In the genomic region with DNA sequence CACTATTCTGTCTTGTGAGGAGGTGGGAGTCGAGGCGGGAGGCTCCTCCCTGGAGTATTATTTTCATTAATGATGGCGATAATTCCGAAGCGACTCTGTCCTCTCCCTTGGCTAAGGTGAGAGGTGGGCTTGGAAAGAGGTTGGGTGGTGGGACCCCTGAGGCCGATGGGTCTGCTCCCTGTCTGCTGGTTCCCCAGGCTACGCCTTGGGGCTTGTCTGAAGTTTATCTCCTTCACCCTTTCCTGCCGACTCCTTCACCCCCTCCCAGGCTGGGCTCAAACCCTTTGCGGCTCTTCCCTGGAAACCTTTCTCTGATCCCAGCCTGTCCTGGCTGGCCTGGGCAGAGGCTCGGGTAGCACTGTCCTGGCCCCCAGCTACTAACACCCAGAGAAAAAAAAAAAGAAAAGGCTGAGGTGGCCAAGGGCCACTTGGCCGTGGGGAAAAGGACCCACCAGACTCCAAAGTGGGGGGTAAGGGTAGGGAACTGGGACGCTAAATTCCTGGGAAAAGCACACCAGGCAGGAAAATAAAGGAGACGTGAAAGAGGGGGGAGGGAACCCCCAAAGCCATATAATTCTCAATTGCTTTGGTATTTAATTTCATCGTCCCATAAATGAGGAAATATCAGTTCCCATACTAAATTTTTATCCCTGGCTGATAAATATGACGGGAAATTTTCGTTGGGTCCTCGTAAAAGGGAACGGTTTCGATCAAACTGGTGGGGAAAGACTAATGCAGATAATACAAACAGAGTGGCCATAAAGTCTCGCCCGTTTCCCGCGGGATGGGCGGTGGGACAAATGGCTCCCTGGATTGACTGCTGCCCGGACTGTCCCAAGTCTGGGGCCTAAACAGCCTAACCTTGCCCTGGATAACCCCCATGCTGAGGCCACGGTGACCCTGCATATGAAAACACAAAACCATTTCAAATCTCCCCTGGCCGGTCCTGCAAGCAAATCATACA, we compare ENCODE assay signal across 20 cellular contexts. TPM values are rescaled to one million over a fixed set of nuclear protein-coding genes. Genes with fewer than 3 reads are reported as not detected.
DNase-seq lines count a peak whose midpoint lies in the region; ATAC-seq, FAIRE-seq and TF ChIP-seq lines count a peak whose summit lies in the region.
"Had no signal": no experiment of that assay in that cellular context is flagged by ENCODE, and none has a peak within 500 bp of the region (broad histone marks: within the 10 kb centered on the region; RNA-seq: fewer than 3 reads in every experiment).

No MANE protein-coding gene starts in this region.

- peak overlapping the region; percentile 15 for H3K27ac Mint-ChIP-seq in activated CD8-positive, alpha-beta memory T cell treated with anti-CD3 and anti-CD28 coated beads, Interleukin-2, amount 10 ng/mL, durations not matched to agents 7 days and 5 days
- peak overlapping the region; percentile 22 to 36 for H3K27ac Mint-ChIP-seq in T-cell
- peak overlapping the region; percentile 85 for H3K27ac Mint-ChIP-seq in stimulated activated naive B cell treated with anti-CD40 and anti-IgM and Interleukin-4, amounts not matched to agents 10 μg/mL and 1 μg/mL and 100 μg/mL, for 72 hours
- H3K27ac Mint-ChIP-seq in activated CD4-positive, alpha-beta T cell treated with anti-CD3 and anti-CD28 coated beads, Interleukin-2, amount 10 ng/mL, durations not matched to agents 7 days and 5 days, result no peak overlapping the region

- H3K79me2 ChIP-seq in MM.1S (ENCODE audit: low read length), result no peaks in the 10 kb centered on the region

- H3K27me3 ChIP-seq in MM.1S (replicated peaks; ENCODE audit: insufficient read depth, low read length), result peaks cover 96% of the 10 kb centered on the region

- H3K9ac ChIP-seq in kidney (ENCODE audit: low read length in 2 of 2) (peak overlapping the region in 1 of 2 donors; percentile 77), MM.1S (ENCODE audit: low read length) (no peak overlapping the region)

- CTCF ChIA-PET in activated CD8-positive, alpha-beta memory T cell treated with anti-CD3 and anti-CD28 coated beads, Interleukin-2, amount 10 ng/mL, durations not matched to agents 7 days and 5 days (lab: Charles Lee), result no interaction called here
- CTCF ChIA-PET in T-cell (lab: Charles Lee), result no interaction called here
- CTCF ChIA-PET in activated CD4-positive, alpha-beta T cell treated with anti-CD3 and anti-CD28 coated beads, Interleukin-2, amount 10 ng/mL, durations not matched to agents 7 days and 5 days (lab: Charles Lee), result no interaction called here

- no peaks in the 10 kb centered on the region for H3K9me3 Mint-ChIP-seq in activated CD8-positive, alpha-beta memory T cell treated with anti-CD3 and anti-CD28 coated beads, Interleukin-2, amount 10 ng/mL, durations not matched to agents 7 days and 5 days (ENCODE audit: low read depth)
- no peaks in the 10 kb centered on the region for H3K9me3 Mint-ChIP-seq in T-cell
- peaks cover 0 to 2% of the 10 kb centered on the region in 2 donors for H3K9me3 Mint-ChIP-seq in stimulated activated naive B cell treated with anti-CD40 and anti-IgM and Interleukin-4, amounts not matched to agents 10 μg/mL and 1 μg/mL and 100 μg/mL, for 72 hours
- no peaks in the 10 kb centered on the region for H3K9me3 Mint-ChIP-seq in activated CD4-positive, alpha-beta T cell treated with anti-CD3 and anti-CD28 coated beads, Interleukin-2, amount 10 ng/mL, durations not matched to agents 7 days and 5 days

- H3K4me1 ChIP-seq in kidney (ENCODE audit: control insufficient read depth in 1 of 2, insufficient read depth in 1 of 2, low read depth in 1 of 2, low read length in 2 of 2), result peaks cover 0 to 12% of the 10 kb centered on the region in 2 donors
- H3K4me1 ChIP-seq in MM.1S (ENCODE audit: low read length), result peaks cover 3% of the 10 kb centered on the region; the same call in 1 of the 2 replicates

- no peak overlapping the region for H2AFZ ChIP-seq in MM.1S (ENCODE audit: low read length)

- no peak for FAIRE-seq in kidney (lab: Jason Lieb, UNC)

- intact Hi-C loops in kidney (cut with DNase I), result no loop called here

- H3K4me3 ChIP-seq in kidney (ENCODE audit: low read length in 2 of 2) (peak overlapping the region; percentile 16 to 45), MM.1S (ENCODE audit: low read length) (no peak overlapping the region)
- H3K4me3 ChIP-seq: coronary artery, HAP-1, lung, upper lobe of right lung had no signal

- no peaks in the 10 kb centered on the region for H3K36me3 Mint-ChIP-seq in activated CD8-positive, alpha-beta memory T cell treated with anti-CD3 and anti-CD28 coated beads, Interleukin-2, amount 10 ng/mL, durations not matched to agents 7 days and 5 days
- H3K36me3 Mint-ChIP-seq in T-cell, result no peaks in the 10 kb centered on the region
- peaks cover 5 to 11% of the 10 kb centered on the region in 2 donors for H3K36me3 Mint-ChIP-seq in stimulated activated naive B cell treated with anti-CD40 and anti-IgM and Interleukin-4, amounts not matched to agents 10 μg/mL and 1 μg/mL and 100 μg/mL, for 72 hours
- no peaks in the 10 kb centered on the region for H3K36me3 Mint-ChIP-seq in activated CD4-positive, alpha-beta T cell treated with anti-CD3 and anti-CD28 coated beads, Interleukin-2, amount 10 ng/mL, durations not matched to agents 7 days and 5 days (ENCODE audit: low read depth)

- H3K9me3 ChIP-seq in kidney (ENCODE audit: control insufficient read depth in 1 of 2, low read length in 2 of 2) (no peaks in the 10 kb centered on the region), MM.1S (replicated peaks; ENCODE audit: insufficient read depth, low read length) (no peaks in the 10 kb centered on the region)
- H3K9me3 ChIP-seq: HAP-1, upper lobe of right lung had no signal

- H3K36me3 ChIP-seq in kidney (ENCODE audit: control insufficient read depth in 1 of 2, insufficient read depth in 2 of 2, low read length in 2 of 2), result no peaks in the 10 kb centered on the region
- H3K36me3 ChIP-seq in MM.1S (replicated peaks; ENCODE audit: insufficient read depth, low read length), result no peaks in the 10 kb centered on the region
- H3K36me3 ChIP-seq: HAP-1, upper lobe of right lung had no signal

- no peaks in the 10 kb centered on the region for H3F3A ChIP-seq in MM.1S (ENCODE audit: insufficient read depth, low read length)

- peaks cover 12% of the 10 kb centered on the region for H3K4me1 Mint-ChIP-seq in activated CD8-positive, alpha-beta memory T cell treated with anti-CD3 and anti-CD28 coated beads, Interleukin-2, amount 10 ng/mL, durations not matched to agents 7 days and 5 days
- H3K4me1 Mint-ChIP-seq in T-cell, result peaks cover 16 to 38% (median 28%) of the 10 kb centered on the region in 3 donors
- H3K4me1 Mint-ChIP-seq in stimulated activated naive B cell treated with anti-CD40 and anti-IgM and Interleukin-4, amounts not matched to agents 10 μg/mL and 1 μg/mL and 100 μg/mL, for 72 hours, result peaks cover 13 to 32% of the 10 kb centered on the region in 2 donors
- peaks cover 17% of the 10 kb centered on the region for H3K4me1 Mint-ChIP-seq in activated CD4-positive, alpha-beta T cell treated with anti-CD3 and anti-CD28 coated beads, Interleukin-2, amount 10 ng/mL, durations not matched to agents 7 days and 5 days

- TF ChIP-seq CTCF in kidney (IDR thresholded peaks at IDR 0.05; ENCODE audit: borderline replicate concordance, extremely low read depth, insufficient read depth) (no peak), MM.1S (IDR thresholded peaks at IDR 0.05; ENCODE audit: low read length) (no peak)

- no peaks in the 10 kb centered on the region for H3K9me2 ChIP-seq in MM.1S (replicated peaks; ENCODE audit: insufficient read depth, low read length)

- H3K27me3 Mint-ChIP-seq in activated CD8-positive, alpha-beta memory T cell treated with anti-CD3 and anti-CD28 coated beads, Interleukin-2, amount 10 ng/mL, durations not matched to agents 7 days and 5 days, result peaks cover 97% of the 10 kb centered on the region
- peaks cover 86 to 92% of the 10 kb centered on the region in 2 donors for H3K27me3 Mint-ChIP-seq in T-cell
- peaks cover 83 to 95% of the 10 kb centered on the region in 2 donors for H3K27me3 Mint-ChIP-seq in stimulated activated naive B cell treated with anti-CD40 and anti-IgM and Interleukin-4, amounts not matched to agents 10 μg/mL and 1 μg/mL and 100 μg/mL, for 72 hours
- peaks cover 96% of the 10 kb centered on the region for H3K27me3 Mint-ChIP-seq in activated CD4-positive, alpha-beta T cell treated with anti-CD3 and anti-CD28 coated beads, Interleukin-2, amount 10 ng/mL, durations not matched to agents 7 days and 5 days

- no peak for DNase-seq in activated CD8-positive, alpha-beta memory T cell treated with anti-CD3 and anti-CD28 coated beads, Interleukin-2, amount 10 ng/mL, durations not matched to agents 7 days and 5 days
- DNase-seq in activated CD8-positive, alpha-beta memory T cell treated with anti-CD3 and anti-CD28 coated beads for 24 hours, result no peak
- DNase-seq in T-cell, result no peak
- no peak for DNase-seq in kidney
- no peak for DNase-seq in stimulated activated naive B cell treated with anti-CD40 and anti-IgM and Interleukin-4, amounts not matched to agents 10 μg/mL and 1 μg/mL and 100 μg/mL, for 72 hours
- no peak for DNase-seq in activated CD4-positive, alpha-beta T cell treated with anti-CD3 and anti-CD28 coated beads, Interleukin-2, amount 10 ng/mL, durations not matched to agents 7 days and 5 days
- no peak for DNase-seq in NCI-H748 (lab: John Stamatoyannopoulos, UW; ENCODE audit: unreplicated experiment)
- DNase-seq in MM.1S, result no peak
- DNase-seq: activated CD8-positive, alpha-beta memory T cell treated with anti-CD3 and anti-CD28 coated beads, Interleukin-2, amount 50 U/mL, for 48 hours; activated naive CD4-positive, alpha-beta T cell treated with Interleukin-2 at 50 U/mL for 16 hours; COR-L47; NCI-H1436; RPMI8226; stimulated activated CD4-positive, alpha-beta T cell treated with anti-CD3 and anti-CD28 coated beads, Interleukin-15, amount 100 ng/mL, for 24 hours; stimulated activated naive CD4-positive, alpha-beta T cell treated with Interleukin-2 at 50 U/mL for 16 hours; upper lobe of right lung had no signal

- no peak for ATAC-seq in activated CD8-positive, alpha-beta memory T cell treated with anti-CD3 and anti-CD28 coated beads, Interleukin-2, amount 10 ng/mL, durations not matched to agents 7 days and 5 days
- no peak for ATAC-seq in T-cell (replicated peaks in 1 of 4)
- ATAC-seq in stimulated activated naive B cell treated with anti-CD40 and anti-IgM and Interleukin-4, amounts not matched to agents 10 μg/mL and 1 μg/mL and 100 μg/mL, for 72 hours (replicated peaks), result no peak
- ATAC-seq: upper lobe of right lung had no signal

- no peak overlapping the region for H3K4me3 Mint-ChIP-seq in activated CD8-positive, alpha-beta memory T cell treated with anti-CD3 and anti-CD28 coated beads, Interleukin-2, amount 10 ng/mL, durations not matched to agents 7 days and 5 days
- H3K4me3 Mint-ChIP-seq in T-cell, result no peak overlapping the region
- H3K4me3 Mint-ChIP-seq in stimulated activated naive B cell treated with anti-CD40 and anti-IgM and Interleukin-4, amounts not matched to agents 10 μg/mL and 1 μg/mL and 100 μg/mL, for 72 hours, result peak overlapping the region; percentile 3 to 29
- no peak overlapping the region for H3K4me3 Mint-ChIP-seq in activated CD4-positive, alpha-beta T cell treated with anti-CD3 and anti-CD28 coated beads, Interleukin-2, amount 10 ng/mL, durations not matched to agents 7 days and 5 days

- no peaks in the 10 kb centered on the region; the same call in 1 of the 2 replicates for H4K20me1 ChIP-seq in MM.1S (ENCODE audit: insufficient read depth, low read length)

- H3K27ac ChIP-seq in kidney (ENCODE audit: low read depth in 2 of 2, low read length in 2 of 2) (peak overlapping the region; percentile 78 to 89), MM.1S (ENCODE audit: low read length) (no peak overlapping the region)
- H3K27ac ChIP-seq: coronary artery, upper lobe of right lung had no signal

- POLR2A ChIA-PET in T-cell (lab: Charles Lee), result no interaction called here
- POLR2A ChIA-PET in activated CD4-positive, alpha-beta T cell treated with anti-CD3 and anti-CD28 coated beads, Interleukin-2, amount 10 ng/mL, durations not matched to agents 7 days and 5 days (lab: Charles Lee), result no interaction called here

- H3K4me2 ChIP-seq in MM.1S (ENCODE audit: low read depth, low read length), result no peak overlapping the region

RNA-seq across cellular contexts. Expression of a gene that starts 2.0 kb away (rescaled TPM):
- total RNA-seq in activated CD8-positive, alpha-beta memory T cell treated with anti-CD3 and anti-CD28 coated beads, Interleukin-2, amount 10 ng/mL, durations not matched to agents 7 days and 5 days, result not detected
- total RNA-seq in T-cell (under 1 TPM in 1 of 5 donors, not detected in 4; 0.30 TPM), kidney (50.7 TPM)
- 49.7 TPM for polyA plus RNA-seq in kidney (ENCODE audit: insufficient read depth, low read depth, low replicate concordance)
- total RNA-seq in activated CD4-positive, alpha-beta T cell treated with anti-CD3 and anti-CD28 coated beads, Interleukin-2, amount 10 ng/mL, durations not matched to agents 7 days and 5 days, result not detected
- total RNA-seq: upper lobe of right lung had no signal
- polyA plus RNA-seq: lung, neural cell had no signal

RNA-seq across cellular contexts. Expression of a gene that starts 8.1 kb away (rescaled TPM):
- total RNA-seq in activated CD8-positive, alpha-beta memory T cell treated with anti-CD3 and anti-CD28 coated beads, Interleukin-2, amount 10 ng/mL, durations not matched to agents 7 days and 5 days, result not detected
- total RNA-seq in T-cell (not detected), kidney (0.76 TPM)
- 0.52 TPM for polyA plus RNA-seq in kidney (ENCODE audit: insufficient read depth, low read depth, low replicate concordance)
- not detected for total RNA-seq in activated CD4-positive, alpha-beta T cell treated with anti-CD3 and anti-CD28 coated beads, Interleukin-2, amount 10 ng/mL, durations not matched to agents 7 days and 5 days
- total RNA-seq: upper lobe of right lung had no signal
- polyA plus RNA-seq: lung, neural cell had no signal

RNA-seq across cellular contexts. Expression of a gene that starts 10.0 kb away (rescaled TPM):
- not detected for total RNA-seq in activated CD8-positive, alpha-beta memory T cell treated with anti-CD3 and anti-CD28 coated beads, Interleukin-2, amount 10 ng/mL, durations not matched to agents 7 days and 5 days
- not detected for total RNA-seq in T-cell
- 1.4 TPM for total RNA-seq in kidney
- polyA plus RNA-seq in kidney (ENCODE audit: insufficient read depth, low read depth, low replicate concordance), result 0.75 TPM
- total RNA-seq in activated CD4-positive, alpha-beta T cell treated with anti-CD3 and anti-CD28 coated beads, Interleukin-2, amount 10 ng/mL, durations not matched to agents 7 days and 5 days, result not detected
- total RNA-seq: lung, upper lobe of right lung had no signal
- polyA plus RNA-seq: lung, neural cell had no signal

RNA-seq across cellular contexts. Expression of a gene that starts 17.1 kb away (rescaled TPM):
- not detected for total RNA-seq in activated CD8-positive, alpha-beta memory T cell treated with anti-CD3 and anti-CD28 coated beads, Interleukin-2, amount 10 ng/mL, durations not matched to agents 7 days and 5 days
- not detected for total RNA-seq in T-cell
- total RNA-seq in kidney, result 16.5 TPM
- polyA plus RNA-seq in kidney (ENCODE audit: insufficient read depth, low read depth, low replicate concordance), result 11.7 TPM
- not detected for total RNA-seq in activated CD4-positive, alpha-beta T cell treated with anti-CD3 and anti-CD28 coated beads, Interleukin-2, amount 10 ng/mL, durations not matched to agents 7 days and 5 days
- total RNA-seq: lung had no signal
- polyA plus RNA-seq: neural cell had no signal

RNA-seq across cellular contexts. Expression of a gene that starts 25.9 kb away (rescaled TPM):
- total RNA-seq in activated CD8-positive, alpha-beta memory T cell treated with anti-CD3 and anti-CD28 coated beads, Interleukin-2, amount 10 ng/mL, durations not matched to agents 7 days and 5 days, result not detected
- total RNA-seq in T-cell (not detected), kidney (9.0 TPM)
- 2.1 TPM for polyA plus RNA-seq in kidney (ENCODE audit: insufficient read depth, low read depth, low replicate concordance)
- total RNA-seq in activated CD4-positive, alpha-beta T cell treated with anti-CD3 and anti-CD28 coated beads, Interleukin-2, amount 10 ng/mL, durations not matched to agents 7 days and 5 days, result not detected
- total RNA-seq: lung had no signal
- polyA plus RNA-seq: neural cell had no signal

Comparison
In these comparisons a context has a peak if more than half of its experiments do, and no peak if none do; other contexts are left out.
1. H3K4me3 Mint-ChIP-seq: peak in stimulated activated naive B cell treated with anti-CD40 and anti-IgM and Interleukin-4, amounts not matched to agents 10 μg/mL and 1 μg/mL and 100 μg/mL, for 72 hours (2 of 2); none in activated CD8-positive, alpha-beta memory T cell treated with anti-CD3 and anti-CD28 coated beads, Interleukin-2, amount 10 ng/mL, durations not matched to agents 7 days and 5 days (single experiment), T-cell (0 of 3) and activated CD4-positive, alpha-beta T cell treated with anti-CD3 and anti-CD28 coated beads, Interleukin-2, amount 10 ng/mL, durations not matched to agents 7 days and 5 days (single experiment).
2. RNA of a gene that starts 2.0 kb away (total RNA-seq): 50.7 TPM in kidney (single experiment); 0.30 TPM in T-cell, not detected in activated CD8-positive, alpha-beta memory T cell treated with anti-CD3 and anti-CD28 coated beads, Interleukin-2, amount 10 ng/mL, durations not matched to agents 7 days and 5 days and not detected in activated CD4-positive, alpha-beta T cell treated with anti-CD3 and anti-CD28 coated beads, Interleukin-2, amount 10 ng/mL, durations not matched to agents 7 days and 5 days; every median in the first group is over 10 times any median in the second.